Comparison of ENCODE assay signal across 10 cellular contexts in genomic region chr1:210696709-210697108, GRCh38.
DNase-seq lines count a peak whose midpoint lies in the region; ATAC-seq and TF ChIP-seq lines count a peak whose summit lies in the region.
"Had no signal": no experiment of that assay in that cellular context is flagged by ENCODE, and none has a peak within 500 bp of the region (broad histone marks: within the 10 kb centered on the region; RNA-seq: fewer than 3 reads in every experiment).

No MANE protein-coding gene starts in this region.

- H3K79me2 ChIP-seq in MM.1S (ENCODE audit: low read length): no peaks in the 10 kb centered on the region
- no peaks in the 10 kb centered on the region for H3K79me2 ChIP-seq in PC-3 (ENCODE audit: low read length)

- H3K9me2 ChIP-seq in MM.1S (replicated peaks; ENCODE audit: insufficient read depth, low read length) (no peaks in the 10 kb centered on the region), PC-3 (replicated peaks; ENCODE audit: low read length) (no peaks in the 10 kb centered on the region)

- POLR2A ChIA-PET in GM10248 (lab: Yijun Ruan, JAX) (no interaction called here), PC-3 (lab: Charles Lee; ENCODE audit: unreplicated experiment) (no interaction called here)

- H3K36me3 ChIP-seq in MM.1S (replicated peaks; ENCODE audit: insufficient read depth, low read length): no peaks in the 10 kb centered on the region
- H3K36me3 ChIP-seq in PC-3 (ENCODE audit: low read depth, low read length): no peaks in the 10 kb centered on the region
- H3K36me3 ChIP-seq in body of pancreas (replicated peaks in 1 of 2; ENCODE audit: insufficient read depth in 1 of 2, low read depth in 2 of 2): no peaks in the 10 kb centered on the region
- H3K36me3 ChIP-seq: BLaER1 treated with 17β-estradiol and CSF1 and Interleukin-3, amounts not matched to agents 10 nM and 100 nM had no signal

- H3K9ac ChIP-seq in MM.1S (ENCODE audit: low read length) (peak overlapping the region; percentile 25; the same call in 1 of the 2 replicates), PC-3 (ENCODE audit: low read length) (no peak overlapping the region)
- H3K9ac ChIP-seq: BLaER1 treated with 17β-estradiol and CSF1 and Interleukin-3, amounts not matched to agents 10 nM and 100 nM had no signal

- H2AFZ ChIP-seq in MM.1S (ENCODE audit: low read length): peak overlapping the region; percentile 48
- no peak overlapping the region for H2AFZ ChIP-seq in PC-3 (ENCODE audit: low read length)

- no TSS peak for BruUV-seq in PC-3 (replicated peaks; lab: Mats Ljungman, UMichigan)

- H3K27me3 ChIP-seq in MM.1S (replicated peaks; ENCODE audit: insufficient read depth, low read length) (no peaks in the 10 kb centered on the region), PC-3 (ENCODE audit: low read length) (peaks cover 37% of the 10 kb centered on the region; the same call in 1 of the 2 replicates), body of pancreas (no peaks in the 10 kb centered on the region)
- H3K27me3 ChIP-seq: BLaER1 treated with 17β-estradiol and CSF1 and Interleukin-3, amounts not matched to agents 10 nM and 100 nM had no signal

- peak overlapping the region; percentile 80 for H3K4me2 ChIP-seq in MM.1S (ENCODE audit: low read depth, low read length)
- no peak overlapping the region for H3K4me2 ChIP-seq in PC-3 (ENCODE audit: low read length)
- H3K4me2 ChIP-seq: BLaER1 treated with 17β-estradiol and CSF1 and Interleukin-3, amounts not matched to agents 10 nM and 100 nM had no signal

- intact Hi-C loops in PC-3 (cut with micrococcal nuclease) (no loop called here), body of pancreas (cut with DNase I) (no loop called here)

- H3K27ac ChIP-seq in MM.1S (ENCODE audit: low read length) (peak overlapping the region; percentile 79), PC-3 (ENCODE audit: low read length) (no peak overlapping the region), body of pancreas (no peak overlapping the region)
- H3K27ac ChIP-seq: BLaER1 treated with 17β-estradiol and CSF1 and Interleukin-3, amounts not matched to agents 10 nM and 100 nM had no signal

- TF ChIP-seq CTCF in GM10248 (IDR thresholded peaks at IDR 0.05; ENCODE audit: control extremely low read depth, extremely low read depth, low read depth, missing control alignments) (no peak), MM.1S (IDR thresholded peaks at IDR 0.05; ENCODE audit: low read length) (peak; percentile 60), PC-3 (conservative IDR thresholded peaks at IDR 0.05; ENCODE audit: low read depth, low read length) (no peak), body of pancreas (IDR thresholded peaks at IDR 0.05) (no peak)

- CTCF ChIA-PET in GM10248 (lab: Yijun Ruan, JAX): interaction anchor here (1.8 kb wide), 1 partner anchor 11 kb away, joined by 11 read pairs; no protein-coding TSS in a partner anchor
- CTCF ChIA-PET in PC-3 (lab: Charles Lee): no interaction called here

- H3K4me3 ChIP-seq in MM.1S (ENCODE audit: low read length) (no peak overlapping the region), PC-3 (ENCODE audit: low read length) (no peak overlapping the region), body of pancreas (no peak overlapping the region)
- H3K4me3 ChIP-seq: BLaER1 treated with 17β-estradiol and CSF1 and Interleukin-3, amounts not matched to agents 10 nM and 100 nM had no signal

- peak; percentile 72 for ATAC-seq in GM19324 (IDR thresholded peaks at IDR 0.05; ENCODE audit: low FRiP score, unreplicated experiment)
- peak; percentile 95 for ATAC-seq in HG02885 (IDR thresholded peaks at IDR 0.05; ENCODE audit: poor library complexity, unreplicated experiment)
- ATAC-seq in PC-3: no peak
- ATAC-seq in body of pancreas: no peak

- H4K20me1 ChIP-seq in MM.1S (ENCODE audit: insufficient read depth, low read length) (no peaks in the 10 kb centered on the region), PC-3 (ENCODE audit: low read length) (no peaks in the 10 kb centered on the region)
- H4K20me1 ChIP-seq: BLaER1 treated with 17β-estradiol and CSF1 and Interleukin-3, amounts not matched to agents 10 nM and 100 nM had no signal

- DNase-seq in GM10248 (ENCODE audit: extremely low spot score) (peak; percentile 59), MM.1S (peak; percentile 98), PC-3 (no peak), NCI-H146 treated with DMSO at 0.1 percent for 48 hours (lab: John Stamatoyannopoulos, UW; ENCODE audit: unreplicated experiment) (no peak), body of pancreas (no peak)
- DNase-seq in stimulated activated CD4-positive, alpha-beta T cell treated with anti-CD3 and anti-CD28 coated beads, Interleukin-2, amount 100 ng/mL, for 24 hours: no peak
- DNase-seq: caudate nucleus had no signal

- WGBS in body of pancreas, 2 donors: 64 to 87% methylated on average over 1 of the region's 1 CpG

- H3F3A ChIP-seq in MM.1S (ENCODE audit: insufficient read depth, low read length) (peaks cover 32% of the 10 kb centered on the region), PC-3 (ENCODE audit: low read length, unreplicated experiment) (no peaks in the 10 kb centered on the region)

- H3K9me3 ChIP-seq in MM.1S (replicated peaks; ENCODE audit: insufficient read depth, low read length) (no peaks in the 10 kb centered on the region), PC-3 (ENCODE audit: low read length) (peaks cover 2% of the 10 kb centered on the region; the same call in 1 of the 2 replicates), body of pancreas (no peaks in the 10 kb centered on the region)
- H3K9me3 ChIP-seq: BLaER1 treated with 17β-estradiol and CSF1 and Interleukin-3, amounts not matched to agents 10 nM and 100 nM had no signal

- peaks cover 52% of the 10 kb centered on the region for H3K4me1 ChIP-seq in MM.1S (ENCODE audit: low read length)
- H3K4me1 ChIP-seq in PC-3 (ENCODE audit: insufficient read depth, low read length): no peaks in the 10 kb centered on the region
- H3K4me1 ChIP-seq in body of pancreas: peaks cover 5% of the 10 kb centered on the region

- no peak for TF ChIP-seq POLR2A in body of pancreas (IDR thresholded peaks at IDR 0.05)

Comparison
In these comparisons a context has a peak if more than half of its experiments do, and no peak if none do; other contexts are left out.
1. DNase-seq: peak in GM10248 (single experiment) and MM.1S (single experiment); none in PC-3 (single experiment), stimulated activated CD4-positive, alpha-beta T cell treated with anti-CD3 and anti-CD28 coated beads, Interleukin-2, amount 100 ng/mL, for 24 hours (0 of 2), NCI-H146 treated with DMSO at 0.1 percent for 48 hours (single experiment) and body of pancreas (0 of 4).
2. ATAC-seq: peak in GM19324 (single experiment) and HG02885 (single experiment); none in PC-3 (single experiment) and body of pancreas (single experiment).